In genomic region chr22:21713428-21714058, GRCh38 we compare ENCODE assay signal across 2 cellular contexts.
TF ChIP-seq lines count a peak whose summit lies in the region.

No MANE protein-coding gene starts in this region.

TF ChIP-seq in HCT116, 20 proteins besides CTCF, POLR2A, EP300 and RAD21:
- no peak for TF ChIP-seq ELF1 (IDR thresholded peaks at IDR 0.05; ENCODE audit: borderline replicate concordance, low read depth)

TF ChIP-seq in K562, 482 proteins besides CTCF, POLR2A, EP300 and RAD21 (continues in another document):
- TF ChIP-seq NFYB (IDR thresholded peaks at IDR 0.05; ENCODE audit: extremely low read depth, insufficient read length) (no peak), E2F5 (CRISPR knock-in tag; IDR thresholded peaks at IDR 0.05) (no peak), TBL1XR1 (IDR thresholded peaks at IDR 0.05; ENCODE audit: low read length in 2 of 2) (peak in 1 of 2 experiments; percentile 35; a peak in 2 of 4 replicates), GTF2F1 (IDR thresholded peaks at IDR 0.05; ENCODE audit: low read depth, low read length) (peak; percentile 65; the same call in 1 of the 2 replicates), ZFPM2 (CRISPR knock-in tag; IDR thresholded peaks at IDR 0.05) (no peak), MLX (CRISPR knock-in tag; conservative IDR thresholded peaks at IDR 0.05) (0 out of 4 replicates have a peak, but pooled peaks of 1 of the 2 experiments have one; percentile 11), SIRT6 (IDR thresholded peaks at IDR 0.05; ENCODE audit: low read depth, low read length) (no peak), PPARD (CRISPR knock-in tag; IDR thresholded peaks at IDR 0.05) (no peak), RBM39 (optimal IDR thresholded peaks at IDR 0.05; ENCODE audit: low read depth, low read length) (peak; percentile 13), ZFP36 (IDR thresholded peaks at IDR 0.05; ENCODE audit: low read depth, low read length, partially characterized antibody) (no peak), DNMT1 (IDR thresholded peaks at IDR 0.05) (no peak), NONO (IDR thresholded peaks at IDR 0.05; ENCODE audit: low read depth in 2 of 2, low read length in 1 of 2) (no peak), ZNF217 (CRISPR knock-in tag; IDR thresholded peaks at IDR 0.05) (no peak), NKRF (IDR thresholded peaks at IDR 0.05; ENCODE audit: borderline replicate concordance) (no peak), ZNF398 (CRISPR knock-in tag; IDR thresholded peaks at IDR 0.05) (no peak), UBTF (IDR thresholded peaks at IDR 0.05; ENCODE audit: borderline replicate concordance in 1 of 2, low read depth in 2 of 2, low read length in 2 of 2) (0 out of 4 replicates have a peak, but pooled peaks of 1 of the 2 experiments have one; percentile 7), HNRNPUL1 (IDR thresholded peaks at IDR 0.05; ENCODE audit: low read length) (0 out of 2 replicates have a peak, but pooled peaks have one; percentile 9), WHSC1 (IDR thresholded peaks at IDR 0.05; ENCODE audit: low read length) (no peak), RREB1 (CRISPR knock-in tag; IDR thresholded peaks at IDR 0.05) (no peak), ATF3 (IDR thresholded peaks at IDR 0.05) (no peak), ATF3 (CRISPR knock-in tag; conservative IDR thresholded peaks at IDR 0.05) (0 out of 2 replicates have a peak, but pooled peaks have one; percentile 15), CREB5 (CRISPR knock-in tag; IDR thresholded peaks at IDR 0.05) (no peak), HNRNPL (IDR thresholded peaks at IDR 0.05; ENCODE audit: low read depth, low read length) (no peak), EWSR1 (IDR thresholded peaks at IDR 0.05; ENCODE audit: borderline replicate concordance, low read depth, partially characterized antibody) (no peak), E2F1 (CRISPR knock-in tag; IDR thresholded peaks at IDR 0.05) (0 out of 2 replicates have a peak, but pooled peaks have one; percentile 15), ZNF766 (CRISPR knock-in tag; conservative IDR thresholded peaks at IDR 0.05) (no peak), TSHZ1 (CRISPR knock-in tag; IDR thresholded peaks at IDR 0.05) (no peak), TAF9B (IDR thresholded peaks at IDR 0.05; ENCODE audit: partially characterized antibody) (no peak)
